23 cellular contexts compared by ENCODE assay signal in genomic region chr1:34361781-34362357, GRCh38.
DNase-seq lines count a peak whose midpoint lies in the region; ATAC-seq and TF ChIP-seq lines count a peak whose summit lies in the region.
"Had no signal": no experiment of that assay in that cellular context is flagged by ENCODE, and none has a peak within 500 bp of the region (broad histone marks: within the 10 kb centered on the region; RNA-seq: fewer than 3 reads in every experiment).

No MANE protein-coding gene starts in this region.

- ATAC-seq in GM18867 (IDR thresholded peaks at IDR 0.05; ENCODE audit: unreplicated experiment), result peak; percentile 71
- peak; percentile 62 for ATAC-seq in GM21786 (IDR thresholded peaks at IDR 0.05; ENCODE audit: unreplicated experiment)
- ATAC-seq: stimulated activated effector memory CD8-positive, alpha-beta T cell treated with anti-CD3 and anti-CD28 coated beads, Interleukin-12 subunit alpha, Interleukin-12 subunit beta, amount 100 ng/mL, for 72 hours had no signal

- H3F3A ChIP-seq in MM.1S (ENCODE audit: insufficient read depth, low read length), result 0 out of 2 replicates have a peak, but pooled peaks cover 3% of the 10 kb centered on the region

- no peaks in the 10 kb centered on the region for H4K20me1 ChIP-seq in MM.1S (ENCODE audit: insufficient read depth, low read length)

- no peak overlapping the region for H3K4me3 Mint-ChIP-seq in osteocyte (ENCODE audit: unreplicated experiment)
- H3K4me3 Mint-ChIP-seq in T-helper 2 cell treated with Interferon-gamma antibody and Interleukin-4, amounts not matched to agents 5 μg/mL and 100 μg/mL, for 36 hours, result no peak overlapping the region
- H3K4me3 Mint-ChIP-seq: activated naive CD4-positive, alpha-beta T cell treated with anti-CD3 and anti-CD28 coated beads for 36 hours; CD14-positive monocyte; dendritic cell treated with granulocyte-macrophage colony-stimulating factor and Interleukin-4, amounts not matched to agents 40 ng/mL and 50 ng/mL, for 4 days; memory B cell; naive B cell; stimulated activated effector memory CD8-positive, alpha-beta T cell treated with anti-CD3 and anti-CD28 coated beads, Interleukin-12 subunit alpha, Interleukin-12 subunit beta, amount 100 ng/mL, for 72 hours had no signal

- H3K4me1 Mint-ChIP-seq in osteocyte (ENCODE audit: unreplicated experiment), result no peaks in the 10 kb centered on the region
- H3K4me1 Mint-ChIP-seq in T-helper 2 cell treated with Interferon-gamma antibody and Interleukin-4, amounts not matched to agents 5 μg/mL and 100 μg/mL, for 36 hours (ENCODE audit: low read depth), result no peaks in the 10 kb centered on the region
- H3K4me1 Mint-ChIP-seq: CD14-positive monocyte; memory B cell; naive B cell; stimulated activated effector memory CD8-positive, alpha-beta T cell treated with anti-CD3 and anti-CD28 coated beads, Interleukin-12 subunit alpha, Interleukin-12 subunit beta, amount 100 ng/mL, for 72 hours had no signal

- no peak overlapping the region for H3K9ac ChIP-seq in MM.1S (ENCODE audit: low read length)

- peak overlapping the region; percentile 51; the same call in 1 of the 2 replicates for H2AFZ ChIP-seq in MM.1S (ENCODE audit: low read length)

- H3K9me2 ChIP-seq in MM.1S (replicated peaks; ENCODE audit: insufficient read depth, low read length), result no peaks in the 10 kb centered on the region

- peak overlapping the region; percentile 33; the same call in 1 of the 2 replicates for H3K4me2 ChIP-seq in MM.1S (ENCODE audit: low read depth, low read length)

- H3K27me3 Mint-ChIP-seq in osteocyte (ENCODE audit: unreplicated experiment), result no peaks in the 10 kb centered on the region
- no peaks in the 10 kb centered on the region for H3K27me3 Mint-ChIP-seq in T-helper 2 cell treated with Interferon-gamma antibody and Interleukin-4, amounts not matched to agents 5 μg/mL and 100 μg/mL, for 36 hours (ENCODE audit: low read depth)
- H3K27me3 Mint-ChIP-seq: dendritic cell treated with granulocyte-macrophage colony-stimulating factor and Interleukin-4, amounts not matched to agents 40 ng/mL and 50 ng/mL, for 4 days had no signal

- peaks cover 37% of the 10 kb centered on the region for H3K9me3 Mint-ChIP-seq in osteocyte (ENCODE audit: unreplicated experiment)
- no peaks in the 10 kb centered on the region for H3K9me3 Mint-ChIP-seq in T-helper 2 cell treated with Interferon-gamma antibody and Interleukin-4, amounts not matched to agents 5 μg/mL and 100 μg/mL, for 36 hours
- H3K9me3 Mint-ChIP-seq: dendritic cell treated with granulocyte-macrophage colony-stimulating factor and Interleukin-4, amounts not matched to agents 40 ng/mL and 50 ng/mL, for 4 days; stimulated activated effector memory CD8-positive, alpha-beta T cell treated with anti-CD3 and anti-CD28 coated beads, Interleukin-12 subunit alpha, Interleukin-12 subunit beta, amount 100 ng/mL, for 72 hours had no signal

- DNase-seq in MM.1S (peak; percentile 46), osteocyte (ENCODE audit: extremely low spot score, unreplicated experiment) (peak; percentile 30), NCI-H1092 (lab: John Stamatoyannopoulos, UW) (no peak), NAMALWA (ENCODE audit: low spot score) (no peak)
- DNase-seq in T-helper 2 cell treated with Interferon-gamma antibody and Interleukin-4, amounts not matched to agents 5 μg/mL and 100 μg/mL, for 36 hours (ENCODE audit: low spot score), result no peak
- DNase-seq: activated CD8-positive, alpha-beta memory T cell treated with anti-CD3 and anti-CD28 coated beads for 24 hours; activated naive CD4-positive, alpha-beta T cell treated with anti-CD3 and anti-CD28 coated beads for 36 hours; activated T-cell treated with anti-CD3 and anti-CD28 coated beads, Interleukin-2, amount 50 U/mL, for 48 hours; amygdala; naive B cell; NCI-H1694; NCI-H69; nucleus accumbens; stimulated activated CD4-positive, alpha-beta T cell treated with anti-CD3 and anti-CD28 coated beads, Interleukin-2, amount 100 ng/mL, for 24 hours; testis had no signal

- no peaks in the 10 kb centered on the region for H3K9me3 ChIP-seq in MM.1S (replicated peaks; ENCODE audit: insufficient read depth, low read length)
- H3K9me3 ChIP-seq: testis, vagina had no signal

- no peak overlapping the region for H3K27ac Mint-ChIP-seq in osteocyte (ENCODE audit: unreplicated experiment)
- H3K27ac Mint-ChIP-seq in T-helper 2 cell treated with Interferon-gamma antibody and Interleukin-4, amounts not matched to agents 5 μg/mL and 100 μg/mL, for 36 hours, result no peak overlapping the region
- H3K27ac Mint-ChIP-seq: activated naive CD4-positive, alpha-beta T cell treated with anti-CD3 and anti-CD28 coated beads for 36 hours; CD14-positive monocyte; dendritic cell treated with granulocyte-macrophage colony-stimulating factor and Interleukin-4, amounts not matched to agents 40 ng/mL and 50 ng/mL, for 4 days; memory B cell; naive B cell; stimulated activated effector memory CD8-positive, alpha-beta T cell treated with anti-CD3 and anti-CD28 coated beads, Interleukin-12 subunit alpha, Interleukin-12 subunit beta, amount 100 ng/mL, for 72 hours had no signal

- TF ChIP-seq CTCF in MM.1S (IDR thresholded peaks at IDR 0.05; ENCODE audit: low read length), result no peak
- TF ChIP-seq CTCF in osteocyte (IDR thresholded peaks at IDR 0.05), result no peak

- no peaks in the 10 kb centered on the region for H3K36me3 ChIP-seq in MM.1S (replicated peaks; ENCODE audit: insufficient read depth, low read length)
- H3K36me3 ChIP-seq: cardiac muscle cell, vagina had no signal

- H3K4me1 ChIP-seq in MM.1S (ENCODE audit: low read length), result peaks cover 23% of the 10 kb centered on the region
- H3K4me1 ChIP-seq: testis, vagina had no signal

- H3K27me3 ChIP-seq in MM.1S (replicated peaks; ENCODE audit: insufficient read depth, low read length), result peaks cover 4% of the 10 kb centered on the region; the same call in 1 of the 2 replicates
- H3K27me3 ChIP-seq: testis, vagina had no signal

- H3K79me2 ChIP-seq in MM.1S (ENCODE audit: low read length), result no peaks in the 10 kb centered on the region

- no peak overlapping the region for H3K4me3 ChIP-seq in MM.1S (ENCODE audit: low read length)
- H3K4me3 ChIP-seq: cardiac muscle cell, testis, vagina had no signal

- peak overlapping the region; percentile 43; the same call in 1 of the 2 replicates for H3K27ac ChIP-seq in MM.1S (ENCODE audit: low read length)
- H3K27ac ChIP-seq: cardiac muscle cell, testis, vagina had no signal

- no peaks in the 10 kb centered on the region for H3K36me3 Mint-ChIP-seq in osteocyte (ENCODE audit: unreplicated experiment)
- no peaks in the 10 kb centered on the region for H3K36me3 Mint-ChIP-seq in T-helper 2 cell treated with Interferon-gamma antibody and Interleukin-4, amounts not matched to agents 5 μg/mL and 100 μg/mL, for 36 hours (ENCODE audit: low read depth)
- H3K36me3 Mint-ChIP-seq: CD14-positive monocyte; memory B cell; naive B cell; stimulated activated effector memory CD8-positive, alpha-beta T cell treated with anti-CD3 and anti-CD28 coated beads, Interleukin-12 subunit alpha, Interleukin-12 subunit beta, amount 100 ng/mL, for 72 hours had no signal

Comparison
In these comparisons a context has a peak if more than half of its experiments do, and no peak if none do; other contexts are left out.
1. DNase-seq: peak in MM.1S (single experiment) and osteocyte (single experiment); none in NCI-H1092 (single experiment), T-helper 2 cell treated with Interferon-gamma antibody and Interleukin-4, amounts not matched to agents 5 μg/mL and 100 μg/mL, for 36 hours (single experiment) and NAMALWA (single experiment).